8 cellular contexts compared by ENCODE assay signal in genomic region chr11:58905716-58906547, GRCh38. TPM values are rescaled to one million over a fixed set of nuclear protein-coding genes. Genes with fewer than 3 reads are reported as not detected.
DNase-seq lines count a peak whose midpoint lies in the region; ATAC-seq and TF ChIP-seq lines count a peak whose summit lies in the region.

No MANE protein-coding gene starts in this region.

- ATAC-seq in stimulated activated effector memory CD8-positive, alpha-beta T cell treated with anti-CD3 and anti-CD28 coated beads, Interleukin-12 subunit alpha, Interleukin-12 subunit beta, amount 100 ng/mL, for 72 hours: no peak

- no TSS peak for BruUV-seq in A673 (replicated peaks; lab: Mats Ljungman, UMichigan)

- no peaks in the 10 kb centered on the region for H3K9me3 Mint-ChIP-seq in stimulated activated effector memory CD8-positive, alpha-beta T cell treated with anti-CD3 and anti-CD28 coated beads, Interleukin-12 subunit alpha, Interleukin-12 subunit beta, amount 100 ng/mL, for 72 hours

- TF ChIP-seq CTCF in A673 (conservative IDR thresholded peaks at IDR 0.05; ENCODE audit: low read depth, low read length) (peak; percentile 55), astrocyte of the spinal cord (IDR thresholded peaks at IDR 0.05; ENCODE audit: low read depth, low read length) (peak; percentile 65), smooth muscle cell (IDR thresholded peaks at IDR 0.05; ENCODE audit: borderline replicate concordance, insufficient read depth, poor library complexity, severe bottlenecking) (peak; percentile 33)

- CTCF ChIA-PET in A673 (lab: Charles Lee): interaction anchor here (0.6 to 1.5 kb wide), 3 partner anchors 152 to 1261 kb away, joined by 4 to 6 read pairs (median 5); no protein-coding TSS in a partner anchor

- no peak overlapping the region for H3K27ac ChIP-seq in A673 (ENCODE audit: low read depth, low read length, poor library complexity, severe bottlenecking)
- H3K27ac ChIP-seq in HUES6 (ENCODE audit: low read depth, low read length): no peak overlapping the region
- no peak overlapping the region for H3K27ac ChIP-seq in smooth muscle cell (ENCODE audit: low read depth)

- H3K79me2 ChIP-seq in smooth muscle cell (ENCODE audit: low read depth): no peaks in the 10 kb centered on the region

- H3K36me3 ChIP-seq in A673 (ENCODE audit: insufficient read depth, low read length, poor library complexity, severe bottlenecking) (no peaks in the 10 kb centered on the region), HUES6 (ENCODE audit: control insufficient read depth, insufficient read depth, low read length) (no peaks in the 10 kb centered on the region), iPS-15b (ENCODE audit: control insufficient read depth, insufficient read depth, low read length) (no peaks in the 10 kb centered on the region), smooth muscle cell (ENCODE audit: low read depth) (no peaks in the 10 kb centered on the region)

- peak overlapping the region; percentile 75 for H3K9ac ChIP-seq in HUES6 (ENCODE audit: low read length)
- H3K9ac ChIP-seq in iPS-15b (ENCODE audit: low read depth, low read length): no peak overlapping the region
- no peak overlapping the region for H3K9ac ChIP-seq in smooth muscle cell (ENCODE audit: low read depth)

- H3K4me2 ChIP-seq in smooth muscle cell: peak overlapping the region; percentile 86

- no peak overlapping the region for H3K4me3 Mint-ChIP-seq in stimulated activated effector memory CD8-positive, alpha-beta T cell treated with anti-CD3 and anti-CD28 coated beads, Interleukin-12 subunit alpha, Interleukin-12 subunit beta, amount 100 ng/mL, for 72 hours

- DNase-seq in A673 (ENCODE audit: low spot score) (peak; percentile 87), astrocyte of the spinal cord (ENCODE audit: low read depth, low spot score) (peak; percentile 92), smooth muscle cell (lab: John Stamatoyannopoulos, UW; ENCODE audit: unreplicated experiment) (no peak), 8988T (no peak)
- no peak for DNase-seq in stimulated activated effector memory CD8-positive, alpha-beta T cell treated with anti-CD3 and anti-CD28 coated beads, Interleukin-12 subunit alpha, Interleukin-12 subunit beta, amount 100 ng/mL, for 72 hours (ENCODE audit: low spot score in 2 of 2)
- no peak for DNase-seq in activated naive CD4-positive, alpha-beta T cell treated with anti-CD3 and anti-CD28 coated beads, Interleukin-2, amount 50 U/mL, for 16 hours

- H2AFZ ChIP-seq in smooth muscle cell (ENCODE audit: low read depth): no peak overlapping the region

- H3K27me3 ChIP-seq in A673 (replicated peaks; ENCODE audit: insufficient read depth, low read depth, low read length, poor library complexity) (peaks cover 45% of the 10 kb centered on the region), HUES6 (ENCODE audit: control insufficient read depth, insufficient read depth, low read length) (peaks cover 67% of the 10 kb centered on the region), iPS-15b (ENCODE audit: control insufficient read depth, insufficient read depth, low read length) (peaks cover 64% of the 10 kb centered on the region), smooth muscle cell (ENCODE audit: low read depth) (peaks cover 9% of the 10 kb centered on the region)

- H4K20me1 ChIP-seq in smooth muscle cell (ENCODE audit: low read depth): no peaks in the 10 kb centered on the region

- 8% methylated on average over 33 of the region's 34 CpGs for WGBS in smooth muscle cell (ENCODE audit: low lambda C conversion rate)

- peak overlapping the region; percentile 44 for H3K4me3 ChIP-seq in A673 (ENCODE audit: low read depth, low read length, poor library complexity, severe bottlenecking)
- H3K4me3 ChIP-seq in HUES6 (ENCODE audit: low read depth, low read length): peak overlapping the region; percentile 80
- H3K4me3 ChIP-seq in astrocyte of the spinal cord (ENCODE audit: low read depth, low read length): peak overlapping the region; percentile 63
- H3K4me3 ChIP-seq in iPS-15b (ENCODE audit: low read depth, low read length): peak overlapping the region; percentile 81
- peak overlapping the region; percentile 60 for H3K4me3 ChIP-seq in smooth muscle cell

- no peaks in the 10 kb centered on the region for H3K4me1 Mint-ChIP-seq in stimulated activated effector memory CD8-positive, alpha-beta T cell treated with anti-CD3 and anti-CD28 coated beads, Interleukin-12 subunit alpha, Interleukin-12 subunit beta, amount 100 ng/mL, for 72 hours

- in situ Hi-C loops in astrocyte of the spinal cord (cut with HindIII; ENCODE audit: low sequenced_read_pairs): no loop called here

- H3K9me3 ChIP-seq in A673 (ENCODE audit: low read depth, low read length, poor library complexity, severe bottlenecking) (no peaks in the 10 kb centered on the region), HUES6 (ENCODE audit: control insufficient read depth, insufficient read depth, low read depth, low read length) (no peaks in the 10 kb centered on the region), iPS-15b (ENCODE audit: control insufficient read depth, insufficient read depth, low read length) (no peaks in the 10 kb centered on the region), smooth muscle cell (replicated peaks; ENCODE audit: low read depth) (no peaks in the 10 kb centered on the region)

- no peaks in the 10 kb centered on the region for H3F3A ChIP-seq in smooth muscle cell (ENCODE audit: low read depth)

- H3K27ac Mint-ChIP-seq in stimulated activated effector memory CD8-positive, alpha-beta T cell treated with anti-CD3 and anti-CD28 coated beads, Interleukin-12 subunit alpha, Interleukin-12 subunit beta, amount 100 ng/mL, for 72 hours: no peak overlapping the region

- intact Hi-C loops in A673 (cut with micrococcal nuclease; ENCODE audit: unreplicated experiment): loop anchor here (5.0 to 10.0 kb wide), 2 partner anchors 251 to 331 kb away; partner anchors contain the start of genes LPXN and ZFP91

- no peaks in the 10 kb centered on the region for H3K36me3 Mint-ChIP-seq in stimulated activated effector memory CD8-positive, alpha-beta T cell treated with anti-CD3 and anti-CD28 coated beads, Interleukin-12 subunit alpha, Interleukin-12 subunit beta, amount 100 ng/mL, for 72 hours

- POLR2A ChIA-PET in A673 (lab: Charles Lee; ENCODE audit: low non-redundant PET): no interaction called here

- no peaks in the 10 kb centered on the region for H3K4me1 ChIP-seq in A673 (ENCODE audit: insufficient read depth, low read length, poor library complexity, severe bottlenecking)
- H3K4me1 ChIP-seq in HUES6 (ENCODE audit: control insufficient read depth, insufficient read depth, low read length): peaks cover 4% of the 10 kb centered on the region; the same call in 1 of the 2 replicates
- peaks cover 10% of the 10 kb centered on the region for H3K4me1 ChIP-seq in iPS-15b (ENCODE audit: control insufficient read depth, insufficient read depth, low read length)
- H3K4me1 ChIP-seq in smooth muscle cell (ENCODE audit: low read depth): peaks cover 5% of the 10 kb centered on the region

RNA-seq across cellular contexts. Expression of gene GLYATL1, which starts 33.4 kb away (rescaled TPM):
- total RNA-seq in A673 (2021) (0.17 TPM in 1 of 2 replicates, not detected in the other), smooth muscle cell (not detected in 2 replicates)
- not detected in 2 replicates for polyA plus RNA-seq in smooth muscle cell

Comparison
In these comparisons a context has a peak if more than half of its experiments do, and no peak if none do; other contexts are left out.
1. DNase-seq: peak in A673 (single experiment) and astrocyte of the spinal cord (single experiment); none in smooth muscle cell (single experiment), stimulated activated effector memory CD8-positive, alpha-beta T cell treated with anti-CD3 and anti-CD28 coated beads, Interleukin-12 subunit alpha, Interleukin-12 subunit beta, amount 100 ng/mL, for 72 hours (0 of 2), activated naive CD4-positive, alpha-beta T cell treated with anti-CD3 and anti-CD28 coated beads, Interleukin-2, amount 50 U/mL, for 16 hours (single experiment) and 8988T (single experiment).
2. Peak in every context shown above with its lines, with median percentiles within 50 percentile points of each other: H3K4me3 ChIP-seq and CTCF ChIP-seq.